ENCODE assay signal across 11 cellular contexts in the genomic region with DNA sequence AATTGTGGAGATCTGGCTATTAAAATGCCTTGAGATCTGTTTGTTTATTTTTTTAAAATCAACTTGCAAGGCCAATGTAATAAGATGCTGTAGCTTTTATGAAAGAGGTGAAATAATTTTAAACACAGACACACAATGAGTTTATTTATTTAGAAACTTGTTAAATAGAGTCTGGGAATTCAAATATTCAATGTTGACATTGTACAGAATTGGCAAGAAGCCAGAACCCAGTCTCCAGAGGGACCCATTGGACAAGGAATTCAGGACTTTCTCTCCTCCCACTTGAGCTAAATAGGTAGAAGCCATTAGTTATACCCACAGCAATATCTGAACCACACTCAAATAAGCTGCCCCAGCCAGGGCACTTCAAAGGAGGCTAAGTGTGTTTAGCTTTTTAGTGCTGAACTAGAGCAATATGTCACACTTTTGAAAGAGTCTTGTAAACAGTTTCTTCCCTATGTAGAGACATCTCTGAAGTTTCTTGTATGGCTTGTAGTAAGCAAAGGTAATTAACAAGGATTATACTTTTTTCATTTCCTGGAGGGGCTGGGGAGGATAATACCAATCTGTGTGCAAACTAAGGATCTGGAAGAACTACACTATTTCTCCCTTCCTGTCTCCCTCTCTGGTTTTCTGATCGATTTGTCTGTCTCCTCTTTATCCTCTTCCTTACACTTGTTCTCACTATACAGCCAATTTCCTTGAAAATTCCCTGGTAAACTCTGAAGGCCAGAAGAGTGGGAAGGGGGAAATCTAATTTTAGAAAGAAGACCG. TPM values are rescaled to one million over a fixed set of nuclear protein-coding genes. Genes with fewer than 3 reads are reported as not detected.
DNase-seq lines count a peak whose midpoint lies in the region; ATAC-seq and TF ChIP-seq lines count a peak whose summit lies in the region.
"Had no signal": no experiment of that assay in that cellular context is flagged by ENCODE, and none has a peak within 500 bp of the region (broad histone marks: within the 10 kb centered on the region; RNA-seq: fewer than 3 reads in every experiment).

No MANE protein-coding gene starts in this region.

- H3K9me3 ChIP-seq in lower lobe of right lung, result no peaks in the 10 kb centered on the region
- H3K9me3 ChIP-seq: BLaER1 treated with 17β-estradiol and CSF1 and Interleukin-3, amounts not matched to agents 10 nM and 100 nM; esophagus squamous epithelium had no signal

- peaks cover 43% of the 10 kb centered on the region for H3K27me3 ChIP-seq in lower lobe of right lung (ENCODE audit: low read depth)

- H3K4me1 ChIP-seq in lower lobe of right lung, result peaks cover 18% of the 10 kb centered on the region

- DNase-seq in DMS153 treated with DMSO at 0.1 percent for 48 hours (lab: John Stamatoyannopoulos, UW; ENCODE audit: unreplicated experiment), result peak; percentile 96
- peak; percentile 89 for DNase-seq in LNCaP clone FGC (ENCODE audit: low read depth)
- peak; percentile 91 for DNase-seq in NCI-H774 (lab: John Stamatoyannopoulos, UW)
- no peak for DNase-seq in lower lobe of right lung
- no peak for DNase-seq in caudate nucleus (lab: John Stamatoyannopoulos, UW)
- DNase-seq: activated CD8-positive, alpha-beta memory T cell treated with anti-CD3 and anti-CD28 coated beads for 24 hours; esophagus squamous epithelium had no signal

- H3K4me3 ChIP-seq in LNCaP clone FGC (ENCODE audit: low read depth, low read length) (no peak overlapping the region; the same call in 1 of the 2 replicates), lower lobe of right lung (peak overlapping the region; percentile 81)
- H3K4me3 ChIP-seq: BLaER1 treated with 17β-estradiol and CSF1 and Interleukin-3, amounts not matched to agents 10 nM and 100 nM had no signal

- no peaks in the 10 kb centered on the region for H3K36me3 ChIP-seq in lower lobe of right lung
- H3K36me3 ChIP-seq: BLaER1 treated with 17β-estradiol and CSF1 and Interleukin-3, amounts not matched to agents 10 nM and 100 nM; esophagus squamous epithelium had no signal

- intact Hi-C loops in lower lobe of right lung (cut with DNase I), result no loop called here

- H3K27ac ChIP-seq in lower lobe of right lung (peak overlapping the region; percentile 91), caudate nucleus (ENCODE audit: low read depth, low read length) (no peak overlapping the region)
- H3K27ac ChIP-seq: BLaER1 treated with 17β-estradiol and CSF1 and Interleukin-3, amounts not matched to agents 10 nM and 100 nM had no signal

- TF ChIP-seq CTCF in LNCaP clone FGC (IDR thresholded peaks at IDR 0.05; ENCODE audit: control insufficient read depth, extremely low read depth, insufficient read depth), result no peak
- no peak for TF ChIP-seq CTCF in lower lobe of right lung (IDR thresholded peaks at IDR 0.05)

- peak; percentile 17 to 58 for ATAC-seq in lower lobe of right lung
- no peak for ATAC-seq in GM21447 (IDR thresholded peaks at IDR 0.05; ENCODE audit: unreplicated experiment)
- ATAC-seq in SK-N-SH treated with all-trans-retinoic acid at 6 μM for 48 hours, result no peak
- ATAC-seq in HG02870 (IDR thresholded peaks at IDR 0.05; ENCODE audit: unreplicated experiment), result no peak

TF ChIP-seq in SK-N-SH treated with all-trans-retinoic acid at 6 μM for 48 hours, 23 proteins besides CTCF, POLR2A, EP300 and RAD21:
- TF ChIP-seq ESRRG (CRISPR knock-in tag; IDR thresholded peaks at IDR 0.05), result no peak
- no peak for TF ChIP-seq GLIS3 (CRISPR knock-in tag; IDR thresholded peaks at IDR 0.05)
- no peak for TF ChIP-seq ZNF8 (CRISPR knock-in tag; IDR thresholded peaks at IDR 0.05)
- no peak for TF ChIP-seq BACH2 (CRISPR knock-in tag; IDR thresholded peaks at IDR 0.05; ENCODE audit: borderline replicate concordance)
- TF ChIP-seq ZNF70 (CRISPR knock-in tag; IDR thresholded peaks at IDR 0.05), result no peak
- no peak for TF ChIP-seq ISL1 (CRISPR knock-in tag; IDR thresholded peaks at IDR 0.05)
- TF ChIP-seq, protein P1, sequence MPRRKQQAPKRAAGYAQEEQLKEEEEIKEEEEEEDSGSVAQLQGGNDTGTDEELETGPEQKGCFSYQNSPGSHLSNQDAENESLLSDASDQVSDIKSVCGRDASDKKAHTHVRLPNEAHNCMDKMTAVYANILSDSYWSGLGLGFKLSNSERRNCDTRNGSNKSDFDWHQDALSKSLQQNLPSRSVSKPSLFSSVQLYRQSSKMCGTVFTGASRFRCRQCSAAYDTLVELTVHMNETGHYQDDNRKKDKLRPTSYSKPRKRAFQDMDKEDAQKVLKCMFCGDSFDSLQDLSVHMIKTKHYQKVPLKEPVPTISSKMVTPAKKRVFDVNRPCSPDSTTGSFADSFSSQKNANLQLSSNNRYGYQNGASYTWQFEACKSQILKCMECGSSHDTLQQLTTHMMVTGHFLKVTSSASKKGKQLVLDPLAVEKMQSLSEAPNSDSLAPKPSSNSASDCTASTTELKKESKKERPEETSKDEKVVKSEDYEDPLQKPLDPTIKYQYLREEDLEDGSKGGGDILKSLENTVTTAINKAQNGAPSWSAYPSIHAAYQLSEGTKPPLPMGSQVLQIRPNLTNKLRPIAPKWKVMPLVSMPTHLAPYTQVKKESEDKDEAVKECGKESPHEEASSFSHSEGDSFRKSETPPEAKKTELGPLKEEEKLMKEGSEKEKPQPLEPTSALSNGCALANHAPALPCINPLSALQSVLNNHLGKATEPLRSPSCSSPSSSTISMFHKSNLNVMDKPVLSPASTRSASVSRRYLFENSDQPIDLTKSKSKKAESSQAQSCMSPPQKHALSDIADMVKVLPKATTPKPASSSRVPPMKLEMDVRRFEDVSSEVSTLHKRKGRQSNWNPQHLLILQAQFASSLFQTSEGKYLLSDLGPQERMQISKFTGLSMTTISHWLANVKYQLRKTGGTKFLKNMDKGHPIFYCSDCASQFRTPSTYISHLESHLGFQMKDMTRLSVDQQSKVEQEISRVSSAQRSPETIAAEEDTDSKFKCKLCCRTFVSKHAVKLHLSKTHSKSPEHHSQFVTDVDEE (CRISPR knock-in tag; IDR thresholded peaks at IDR 0.05), result no peak
- TF ChIP-seq SNAI2 (CRISPR knock-in tag; IDR thresholded peaks at IDR 0.05), result no peak
- TF ChIP-seq ZC3H10 (CRISPR knock-in tag; IDR thresholded peaks at IDR 0.05), result no peak
- TF ChIP-seq RARB (CRISPR knock-in tag; IDR thresholded peaks at IDR 0.05), result no peak
- TF ChIP-seq, protein P2, sequence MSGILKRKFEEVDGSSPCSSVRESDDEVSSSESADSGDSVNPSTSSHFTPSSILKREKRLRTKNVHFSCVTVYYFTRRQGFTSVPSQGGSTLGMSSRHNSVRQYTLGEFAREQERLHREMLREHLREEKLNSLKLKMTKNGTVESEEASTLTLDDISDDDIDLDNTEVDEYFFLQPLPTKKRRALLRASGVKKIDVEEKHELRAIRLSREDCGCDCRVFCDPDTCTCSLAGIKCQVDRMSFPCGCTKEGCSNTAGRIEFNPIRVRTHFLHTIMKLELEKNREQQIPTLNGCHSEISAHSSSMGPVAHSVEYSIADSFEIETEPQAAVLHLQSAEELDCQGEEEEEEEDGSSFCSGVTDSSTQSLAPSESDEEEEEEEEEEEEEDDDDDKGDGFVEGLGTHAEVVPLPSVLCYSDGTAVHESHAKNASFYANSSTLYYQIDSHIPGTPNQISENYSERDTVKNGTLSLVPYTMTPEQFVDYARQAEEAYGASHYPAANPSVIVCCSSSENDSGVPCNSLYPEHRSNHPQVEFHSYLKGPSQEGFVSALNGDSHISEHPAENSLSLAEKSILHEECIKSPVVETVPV (CRISPR knock-in tag; IDR thresholded peaks at IDR 0.05), result no peak
- TF ChIP-seq ZFP30 (CRISPR knock-in tag; IDR thresholded peaks at IDR 0.05), result no peak
- no peak for TF ChIP-seq OSR1 (CRISPR knock-in tag; IDR thresholded peaks at IDR 0.05)
- TF ChIP-seq ARNTL (CRISPR knock-in tag; IDR thresholded peaks at IDR 0.05; ENCODE audit: borderline replicate concordance, low read depth), result no peak
- no peak for TF ChIP-seq ZFP3 (CRISPR knock-in tag; IDR thresholded peaks at IDR 0.05)
- no peak for TF ChIP-seq ZNF565 (CRISPR knock-in tag; conservative IDR thresholded peaks at IDR 0.05; ENCODE audit: low read depth)
- no peak for TF ChIP-seq CSDC2 (CRISPR knock-in tag; IDR thresholded peaks at IDR 0.05)
- no peak for TF ChIP-seq PPARA (CRISPR knock-in tag; IDR thresholded peaks at IDR 0.05; ENCODE audit: borderline replicate concordance)

RNA-seq across cellular contexts. Expression of a gene that starts 6.0 kb away (rescaled TPM):
- 92.4 TPM for total RNA-seq in lower lobe of right lung

Comparison
In these comparisons a context has a peak if more than half of its experiments do, and no peak if none do; other contexts are left out.
1. DNase-seq: peak in DMS153 treated with DMSO at 0.1 percent for 48 hours (single experiment), LNCaP clone FGC (single experiment) and NCI-H774 (single experiment); none in lower lobe of right lung (single experiment) and caudate nucleus (0 of 61).
2. ATAC-seq: peak in lower lobe of right lung (2 of 2); none in GM21447 (single experiment), SK-N-SH treated with all-trans-retinoic acid at 6 μM for 48 hours (single experiment) and HG02870 (single experiment).